22 cellular contexts compared by ENCODE assay signal in the genomic region with DNA sequence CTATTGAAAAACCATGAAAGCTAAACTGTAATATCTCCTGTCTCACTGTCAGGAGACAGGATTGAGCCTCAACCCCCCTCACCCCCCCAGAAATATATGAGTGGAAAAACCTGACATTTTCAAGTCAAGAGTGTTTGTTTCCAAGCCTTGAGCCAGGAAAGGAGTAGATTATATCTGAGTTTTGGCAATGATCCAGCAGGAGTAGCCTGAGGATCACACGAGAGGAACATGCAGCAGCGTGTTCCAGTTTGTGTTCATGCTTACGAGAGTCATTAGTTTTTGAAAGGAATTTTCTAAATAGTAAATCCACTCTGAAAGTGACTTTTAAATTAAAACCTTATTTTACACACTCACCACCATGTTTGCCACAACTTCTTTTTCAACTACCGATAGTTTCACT. TPM values are rescaled to one million over a fixed set of nuclear protein-coding genes. Genes with fewer than 3 reads are reported as not detected.
A peak's percentile ranks its signal among the peaks of the same experiment; 100 is the strongest.
DNase-seq lines count a peak whose midpoint lies in the region; TF ChIP-seq lines count a peak whose summit lies in the region.
"Had no signal": no experiment of that assay in that cellular context is flagged by ENCODE, and none has a peak within 500 bp of the region (broad histone marks: within the 10 kb centered on the region; RNA-seq: fewer than 3 reads in every experiment).

No MANE protein-coding gene starts in this region.

- no peak overlapping the region for H3K27ac ChIP-seq in A673 (ENCODE audit: low read depth, low read length, poor library complexity, severe bottlenecking)
- no peak overlapping the region for H3K27ac ChIP-seq in SK-N-MC
- H3K27ac ChIP-seq in adrenal gland: no peak overlapping the region
- H3K27ac ChIP-seq: brain microvascular endothelial cell, dorsolateral prefrontal cortex, esophagus muscularis mucosa, lower lobe of right lung, WERI-Rb-1 had no signal

- H3K27me3 ChIP-seq in A673 (replicated peaks; ENCODE audit: insufficient read depth, low read depth, low read length, poor library complexity) (peaks cover 16% of the 10 kb centered on the region), adrenal gland (no peaks in the 10 kb centered on the region)
- H3K27me3 ChIP-seq: brain microvascular endothelial cell, esophagus muscularis mucosa had no signal

- no TSS peak for BruUV-seq in A673 (replicated peaks; lab: Mats Ljungman, UMichigan)

- H3K9ac ChIP-seq in SK-N-MC (ENCODE audit: insufficient read length): no peak overlapping the region

- no peak for TF ChIP-seq POLR2A in adrenal gland (IDR thresholded peaks at IDR 0.05)

- intact Hi-C loops in A673 (cut with micrococcal nuclease; ENCODE audit: unreplicated experiment): no loop called here
- intact Hi-C loops in adrenal gland (cut with DNase I): no loop called here
- intact Hi-C loops in activated CD4-positive, alpha-beta memory T cell treated with anti-CD3 and anti-CD28 coated beads for 36 hours (cut with micrococcal nuclease): loop anchor here (2.0 to 5.0 kb wide), 3 partner anchors 63 to 155 kb away; no protein-coding TSS in a partner anchor

- WGBS in adrenal gland, 4 donors: 43 to 63% (median 53%) methylated on average over 4 of the region's 4 CpGs

- H3K27ac Mint-ChIP-seq in activated CD4-positive, alpha-beta memory T cell treated with anti-CD3 and anti-CD28 coated beads for 36 hours: no peak overlapping the region
- H3K27ac Mint-ChIP-seq: activated naive CD8-positive, alpha-beta T cell; activated T-cell treated with anti-CD3 and anti-CD28 coated beads, Interleukin-2, amount 50 U/mL, for 72 hours; CD8-positive, alpha-beta memory T cell; T-cell had no signal

- POLR2A ChIA-PET in A673 (lab: Charles Lee; ENCODE audit: low non-redundant PET): no interaction called here
- POLR2A ChIA-PET in activated CD4-positive, alpha-beta memory T cell treated with anti-CD3 and anti-CD28 coated beads for 36 hours (lab: Charles Lee): no interaction called here

- peaks cover 22% of the 10 kb centered on the region for H3K27me3 Mint-ChIP-seq in activated CD4-positive, alpha-beta memory T cell treated with anti-CD3 and anti-CD28 coated beads for 36 hours

- H3K9me3 Mint-ChIP-seq in activated CD4-positive, alpha-beta memory T cell treated with anti-CD3 and anti-CD28 coated beads for 36 hours: no peaks in the 10 kb centered on the region
- H3K9me3 Mint-ChIP-seq: CD8-positive, alpha-beta memory T cell; T-cell had no signal

- DNase-seq in A673 (ENCODE audit: low spot score): peak; percentile 3
- peak; percentile 8 for DNase-seq in HT-29 (ENCODE audit: low spot score)
- DNase-seq in SK-N-MC (ENCODE audit: low read depth, low spot score): peak; percentile 39
- peak; percentile 23 for DNase-seq in fibroblast of pulmonary artery (ENCODE audit: low read depth)
- DNase-seq in activated CD4-positive, alpha-beta T cell treated with anti-CD3 and anti-CD28 coated beads, Interleukin-2, amount 50 U/mL, for 48 hours: no peak
- DNase-seq in COLO829 (ENCODE audit: low spot score): no peak
- DNase-seq in adrenal gland: no peak
- DNase-seq in activated CD4-positive, alpha-beta memory T cell treated with anti-CD3 and anti-CD28 coated beads for 36 hours: no peak
- DNase-seq: activated T-cell treated with anti-CD3 and anti-CD28 coated beads, Interleukin-2, amount 50 U/mL, for 72 hours; brain microvascular endothelial cell; CD8-positive, alpha-beta memory T cell; dorsolateral prefrontal cortex; lower lobe of right lung; stimulated activated naive CD8-positive, alpha-beta T cell treated with anti-CD3 and anti-CD28 coated beads, Interleukin-15, Interleukin-2, amounts not matched to agents 100 U/mL and 50 U/mL, for 24 hours; T-cell; WERI-Rb-1 had no signal

- H3K9me3 ChIP-seq in A673 (ENCODE audit: low read depth, low read length, poor library complexity, severe bottlenecking) (no peaks in the 10 kb centered on the region), SK-N-MC (ENCODE audit: low read depth, low read length) (no peaks in the 10 kb centered on the region), adrenal gland (replicated peaks in 1 of 3) (no peaks in the 10 kb centered on the region)
- H3K9me3 ChIP-seq: esophagus muscularis mucosa, lower lobe of right lung had no signal

- H3K4me3 ChIP-seq in A673 (ENCODE audit: low read depth, low read length, poor library complexity, severe bottlenecking) (no peak overlapping the region), SK-N-MC (no peak overlapping the region), fibroblast of pulmonary artery (replicated peaks; ENCODE audit: low read depth, low read length) (no peak overlapping the region), adrenal gland (no peak overlapping the region)
- H3K4me3 ChIP-seq: dorsolateral prefrontal cortex, esophagus muscularis mucosa, lower lobe of right lung had no signal

- TF ChIP-seq CTCF in A673 (conservative IDR thresholded peaks at IDR 0.05; ENCODE audit: low read depth, low read length): no peak
- TF ChIP-seq CTCF in fibroblast of pulmonary artery (IDR thresholded peaks at IDR 0.05; ENCODE audit: low read length, missing control alignments): no peak
- no peak for TF ChIP-seq CTCF in adrenal gland (IDR thresholded peaks at IDR 0.05)

- no peak overlapping the region for H3K4me3 Mint-ChIP-seq in activated CD4-positive, alpha-beta memory T cell treated with anti-CD3 and anti-CD28 coated beads for 36 hours
- H3K4me3 Mint-ChIP-seq: activated naive CD8-positive, alpha-beta T cell; activated T-cell treated with anti-CD3 and anti-CD28 coated beads, Interleukin-2, amount 50 U/mL, for 72 hours; CD8-positive, alpha-beta memory T cell; T-cell had no signal

- H3K36me3 Mint-ChIP-seq in activated CD4-positive, alpha-beta memory T cell treated with anti-CD3 and anti-CD28 coated beads for 36 hours: no peaks in the 10 kb centered on the region
- H3K36me3 Mint-ChIP-seq: CD8-positive, alpha-beta memory T cell; T-cell had no signal

- H3K4me1 ChIP-seq in A673 (ENCODE audit: insufficient read depth, low read length, poor library complexity, severe bottlenecking) (no peaks in the 10 kb centered on the region), adrenal gland (replicated peaks in 1 of 2) (no peaks in the 10 kb centered on the region)

- H3K36me3 ChIP-seq in A673 (ENCODE audit: insufficient read depth, low read length, poor library complexity, severe bottlenecking) (no peaks in the 10 kb centered on the region), SK-N-MC (ENCODE audit: insufficient read depth, low read length) (no peaks in the 10 kb centered on the region), adrenal gland (replicated peaks in 1 of 2) (no peaks in the 10 kb centered on the region)
- H3K36me3 ChIP-seq: brain microvascular endothelial cell, esophagus muscularis mucosa, lower lobe of right lung, WERI-Rb-1 had no signal

- H3K4me1 Mint-ChIP-seq in activated CD4-positive, alpha-beta memory T cell treated with anti-CD3 and anti-CD28 coated beads for 36 hours (ENCODE audit: low read depth): peaks cover 16% of the 10 kb centered on the region

- CTCF ChIA-PET in A673 (lab: Charles Lee): no interaction called here
- CTCF ChIA-PET in activated CD4-positive, alpha-beta memory T cell treated with anti-CD3 and anti-CD28 coated beads for 36 hours (lab: Charles Lee): no interaction called here

RNA-seq across cellular contexts. Expression of gene IL22RA2, which starts 15.8 kb away (rescaled TPM):
- not detected in 2 replicates for total RNA-seq in A673 (2021)
- total RNA-seq in HT-29 (2014; rRNA removed; shearing (Covaris generic)): not detected in 2 replicates
- not detected for total RNA-seq in adrenal gland
- not detected for polyA plus RNA-seq in adrenal gland
- total RNA-seq in activated CD4-positive, alpha-beta memory T cell treated with anti-CD3 and anti-CD28 coated beads for 36 hours: not detected
- total RNA-seq: activated T-cell treated with anti-CD3 and anti-CD28 coated beads, Interleukin-2, amount 50 U/mL, for 72 hours; CD8-positive, alpha-beta memory T cell; dorsolateral prefrontal cortex; esophagus muscularis mucosa; lower lobe of right lung; myocyte; osteocyte; Right ventricle myocardium inferior; T-cell; urinary bladder had no signal
- polyA plus RNA-seq: CD8-positive, alpha-beta memory T cell; urinary bladder had no signal

Comparison
In these comparisons a context has a peak if more than half of its experiments do, and no peak if none do; other contexts are left out.
1. DNase-seq: peak in A673 (single experiment), HT-29 (single experiment), SK-N-MC (single experiment) and fibroblast of pulmonary artery (single experiment); none in activated CD4-positive, alpha-beta T cell treated with anti-CD3 and anti-CD28 coated beads, Interleukin-2, amount 50 U/mL, for 48 hours (0 of 2), COLO829 (single experiment), adrenal gland (0 of 7) and activated CD4-positive, alpha-beta memory T cell treated with anti-CD3 and anti-CD28 coated beads for 36 hours (single experiment).